1 cellular context compared by ENCODE assay signal in the genomic region with DNA sequence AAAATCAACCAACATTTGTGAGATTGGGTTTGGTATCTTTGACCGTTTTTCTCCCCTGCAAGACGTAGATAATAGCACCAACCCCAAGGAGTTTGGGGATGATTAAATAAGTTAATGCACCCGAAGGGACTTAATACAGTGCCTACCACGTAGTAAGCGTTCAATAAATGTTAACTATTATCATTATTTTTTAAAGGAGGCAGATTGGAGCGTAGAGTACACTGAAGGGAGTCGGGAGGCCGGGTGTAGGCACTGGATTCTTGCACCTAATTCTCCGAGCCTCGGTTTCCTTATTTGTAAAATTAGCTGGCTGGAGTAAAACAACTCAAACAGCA.
TF ChIP-seq lines count a peak whose summit lies in the region.

No MANE protein-coding gene starts in this region.

TF ChIP-seq in WTC11, 78 proteins besides CTCF, POLR2A, EP300 and RAD21 (continued from another document):
- TF ChIP-seq, protein P1, sequence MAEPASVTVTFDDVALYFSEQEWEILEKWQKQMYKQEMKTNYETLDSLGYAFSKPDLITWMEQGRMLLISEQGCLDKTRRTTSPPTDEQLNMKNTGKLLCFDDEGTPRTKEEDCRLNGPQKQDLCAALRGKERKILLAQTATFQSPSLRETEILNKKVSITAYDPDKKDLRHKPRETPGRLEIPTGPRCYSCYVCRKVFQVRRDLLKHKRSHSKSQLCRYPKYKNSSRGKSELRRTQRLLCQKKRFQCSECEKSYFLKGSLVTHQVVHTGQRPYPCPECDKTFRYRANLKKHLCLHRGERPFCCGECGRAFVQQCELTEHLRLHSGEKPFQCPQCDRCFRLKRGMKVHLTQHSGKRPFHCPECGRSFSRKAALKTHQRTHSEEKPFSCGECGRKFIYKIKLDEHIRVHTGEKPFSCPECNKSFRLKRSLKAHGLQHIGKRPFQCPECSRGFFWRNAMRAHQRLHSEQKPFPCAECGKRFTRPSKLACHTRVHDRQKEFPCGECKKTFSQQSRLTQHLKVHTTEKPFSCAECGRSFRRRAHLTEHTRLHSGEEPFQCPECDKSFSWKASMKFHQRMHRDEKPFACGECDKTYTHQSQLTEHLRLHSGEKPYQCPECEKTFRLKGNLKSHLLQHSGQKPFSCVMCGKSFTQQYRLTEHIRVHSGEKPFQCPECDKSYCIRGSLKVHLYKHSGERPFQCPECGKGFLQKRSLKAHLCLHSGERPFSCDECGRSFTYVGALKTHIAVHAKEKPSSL (CRISPR knock-in tag; conservative IDR thresholded peaks at IDR 0.05), result no peak
- no peak for TF ChIP-seq TEAD1 (CRISPR knock-in tag; IDR thresholded peaks at IDR 0.05)
- TF ChIP-seq, protein P2, sequence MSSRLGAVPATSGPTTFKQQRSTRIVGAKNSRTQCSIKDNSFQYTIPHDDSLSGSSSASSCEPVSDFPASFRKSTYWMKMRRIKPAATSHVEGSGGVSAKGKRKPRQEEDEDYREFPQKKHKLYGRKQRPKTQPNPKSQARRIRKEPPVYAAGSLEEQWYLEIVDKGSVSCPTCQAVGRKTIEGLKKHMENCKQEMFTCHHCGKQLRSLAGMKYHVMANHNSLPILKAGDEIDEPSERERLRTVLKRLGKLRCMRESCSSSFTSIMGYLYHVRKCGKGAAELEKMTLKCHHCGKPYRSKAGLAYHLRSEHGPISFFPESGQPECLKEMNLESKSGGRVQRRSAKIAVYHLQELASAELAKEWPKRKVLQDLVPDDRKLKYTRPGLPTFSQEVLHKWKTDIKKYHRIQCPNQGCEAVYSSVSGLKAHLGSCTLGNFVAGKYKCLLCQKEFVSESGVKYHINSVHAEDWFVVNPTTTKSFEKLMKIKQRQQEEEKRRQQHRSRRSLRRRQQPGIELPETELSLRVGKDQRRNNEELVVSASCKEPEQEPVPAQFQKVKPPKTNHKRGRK (CRISPR knock-in tag; IDR thresholded peaks at IDR 0.05; ENCODE audit: borderline replicate concordance), result no peak
